Comparison of ENCODE assay signal across 16 cellular contexts in the genomic region with DNA sequence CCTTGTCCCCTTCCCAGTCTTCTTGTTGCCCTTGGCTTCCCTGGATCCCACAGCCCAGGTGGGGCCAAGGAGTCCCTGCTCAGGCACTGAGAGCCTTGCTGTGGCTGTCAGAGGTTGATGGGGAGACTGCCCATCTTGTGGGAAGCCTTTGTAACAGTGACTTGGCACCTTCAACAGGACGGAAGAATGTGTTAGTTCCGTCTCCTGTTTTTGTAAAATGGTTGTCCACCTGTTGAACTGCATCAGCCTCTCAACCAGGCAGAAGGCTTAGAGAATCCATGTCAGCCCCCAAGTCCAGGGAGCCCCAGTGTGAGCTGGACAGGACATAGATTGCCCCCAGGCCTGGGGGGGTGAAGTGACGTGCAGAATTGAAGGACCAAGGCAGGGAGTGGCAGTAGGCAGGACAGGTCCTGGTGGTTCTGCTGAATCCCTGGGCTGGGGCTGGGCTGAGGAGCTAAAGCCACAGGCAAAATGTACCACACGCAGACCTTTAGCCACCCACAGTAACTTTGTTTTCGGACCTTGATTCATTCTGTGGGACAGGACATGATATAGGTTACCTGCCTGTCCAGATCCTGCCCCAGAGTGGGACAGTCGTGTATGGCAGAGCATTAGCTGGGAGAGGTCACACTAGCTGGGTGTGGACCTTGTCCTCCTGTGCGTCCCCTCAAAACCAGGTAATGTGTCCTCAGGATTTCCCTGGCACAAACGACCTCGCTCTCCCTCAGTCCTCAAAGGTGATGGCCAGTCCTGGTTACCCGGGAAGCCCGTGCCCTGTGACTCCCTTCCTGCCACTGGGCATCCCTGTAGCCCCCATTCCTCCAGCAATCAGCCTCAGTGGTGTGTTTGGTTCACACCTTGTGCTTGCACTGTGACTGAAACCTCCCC. TPM values are rescaled to one million over a fixed set of nuclear protein-coding genes. Genes with fewer than 3 reads are reported as not detected.
DNase-seq lines count a peak whose midpoint lies in the region; ATAC-seq lines count a peak whose summit lies in the region.
"Had no signal": no experiment of that assay in that cellular context is flagged by ENCODE, and none has a peak within 500 bp of the region (broad histone marks: within the 10 kb centered on the region; RNA-seq: fewer than 3 reads in every experiment).

No MANE protein-coding gene starts in this region.

- no peak for DNase-seq in T-helper 1 cell
- no peak for DNase-seq in activated CD4-positive, alpha-beta memory T cell treated with anti-CD3 and anti-CD28 coated beads for 36 hours
- DNase-seq in NCI-H774 (lab: John Stamatoyannopoulos, UW): no peak
- no peak for DNase-seq in central memory CD4-positive, alpha-beta T cell
- DNase-seq: activated gamma-delta T cell, left cardiac atrium, NCI-H1048, NCI-H524, Right ventricle myocardium superior, substantia nigra had no signal

- CTCF ChIA-PET in activated CD4-positive, alpha-beta memory T cell treated with anti-CD3 and anti-CD28 coated beads for 36 hours (lab: Charles Lee): interaction anchor here (0.7 to 0.8 kb wide), 2 partner anchors 47 to 102 kb away, joined by 3 read pairs; a partner anchor contains a TSS

- peaks cover 38% of the 10 kb centered on the region for H3K4me1 Mint-ChIP-seq in T-helper 1 cell treated with Interleukin-12 subunit alpha and Interleukin-12 subunit beta and Interleukin-4 antibody, amounts not matched to agents 30 μg/mL and 1 μg/mL, for 36 hours (ENCODE audit: low read depth)
- H3K4me1 Mint-ChIP-seq in activated CD4-positive, alpha-beta memory T cell treated with anti-CD3 and anti-CD28 coated beads for 36 hours (ENCODE audit: low read depth): peaks cover 61% of the 10 kb centered on the region

- no peaks in the 10 kb centered on the region for H3K36me3 Mint-ChIP-seq in T-helper 1 cell treated with Interleukin-12 subunit alpha and Interleukin-12 subunit beta and Interleukin-4 antibody, amounts not matched to agents 30 μg/mL and 1 μg/mL, for 36 hours (ENCODE audit: low read depth)
- no peaks in the 10 kb centered on the region for H3K36me3 Mint-ChIP-seq in activated CD4-positive, alpha-beta memory T cell treated with anti-CD3 and anti-CD28 coated beads for 36 hours

- no peaks in the 10 kb centered on the region for H3K9me3 Mint-ChIP-seq in T-helper 1 cell treated with Interleukin-12 subunit alpha and Interleukin-12 subunit beta and Interleukin-4 antibody, amounts not matched to agents 30 μg/mL and 1 μg/mL, for 36 hours
- H3K9me3 Mint-ChIP-seq in activated CD4-positive, alpha-beta memory T cell treated with anti-CD3 and anti-CD28 coated beads for 36 hours: no peaks in the 10 kb centered on the region

- H3K36me3 ChIP-seq in rectal smooth muscle tissue (ENCODE audit: control insufficient read depth, insufficient read depth, low read length): no peaks in the 10 kb centered on the region

- intact Hi-C loops in activated CD4-positive, alpha-beta memory T cell treated with anti-CD3 and anti-CD28 coated beads for 36 hours (cut with micrococcal nuclease): no loop called here

- H3K4me3 ChIP-seq in rectal smooth muscle tissue (ENCODE audit: low read length): peak overlapping the region; percentile 16

- ATAC-seq in esophagus mucosa (peak; percentile 51), HG03045 (IDR thresholded peaks at IDR 0.05; ENCODE audit: unreplicated experiment) (no peak)

- POLR2A ChIA-PET in activated CD4-positive, alpha-beta memory T cell treated with anti-CD3 and anti-CD28 coated beads for 36 hours (lab: Charles Lee): no interaction called here

- no peaks in the 10 kb centered on the region for H3K27me3 ChIP-seq in rectal smooth muscle tissue (ENCODE audit: control insufficient read depth, insufficient read depth, low read length)

- H3K9ac ChIP-seq in rectal smooth muscle tissue (ENCODE audit: low read length): no peak overlapping the region

- no peak overlapping the region for H3K4me3 Mint-ChIP-seq in T-helper 1 cell treated with Interleukin-12 subunit alpha and Interleukin-12 subunit beta and Interleukin-4 antibody, amounts not matched to agents 30 μg/mL and 1 μg/mL, for 36 hours
- no peak overlapping the region for H3K4me3 Mint-ChIP-seq in activated CD4-positive, alpha-beta memory T cell treated with anti-CD3 and anti-CD28 coated beads for 36 hours

- peak overlapping the region; percentile 82 for H3K27ac Mint-ChIP-seq in T-helper 1 cell treated with Interleukin-12 subunit alpha and Interleukin-12 subunit beta and Interleukin-4 antibody, amounts not matched to agents 30 μg/mL and 1 μg/mL, for 36 hours
- H3K27ac Mint-ChIP-seq in activated CD4-positive, alpha-beta memory T cell treated with anti-CD3 and anti-CD28 coated beads for 36 hours: peak overlapping the region; percentile 43

- no peaks in the 10 kb centered on the region for H3K27me3 Mint-ChIP-seq in T-helper 1 cell treated with Interleukin-12 subunit alpha and Interleukin-12 subunit beta and Interleukin-4 antibody, amounts not matched to agents 30 μg/mL and 1 μg/mL, for 36 hours (ENCODE audit: low read depth)
- H3K27me3 Mint-ChIP-seq in activated CD4-positive, alpha-beta memory T cell treated with anti-CD3 and anti-CD28 coated beads for 36 hours: no peaks in the 10 kb centered on the region

- no peak overlapping the region for H3K27ac ChIP-seq in rectal smooth muscle tissue (ENCODE audit: low read depth, low read length)
- H3K27ac ChIP-seq: 22Rv1, VCaP had no signal

- H3K4me1 ChIP-seq in rectal smooth muscle tissue (ENCODE audit: control insufficient read depth, insufficient read depth, low read length): no peaks in the 10 kb centered on the region

RNA-seq across cellular contexts. Expression of a gene that starts 47.0 kb away (rescaled TPM):
- 100 to 1,000 TPM; 114 TPM for total RNA-seq in activated CD4-positive, alpha-beta memory T cell treated with anti-CD3 and anti-CD28 coated beads for 36 hours
- 58.9 TPM for total RNA-seq in esophagus mucosa
